Comparison of ENCODE assay signal across 17 cellular contexts in the genomic region with DNA sequence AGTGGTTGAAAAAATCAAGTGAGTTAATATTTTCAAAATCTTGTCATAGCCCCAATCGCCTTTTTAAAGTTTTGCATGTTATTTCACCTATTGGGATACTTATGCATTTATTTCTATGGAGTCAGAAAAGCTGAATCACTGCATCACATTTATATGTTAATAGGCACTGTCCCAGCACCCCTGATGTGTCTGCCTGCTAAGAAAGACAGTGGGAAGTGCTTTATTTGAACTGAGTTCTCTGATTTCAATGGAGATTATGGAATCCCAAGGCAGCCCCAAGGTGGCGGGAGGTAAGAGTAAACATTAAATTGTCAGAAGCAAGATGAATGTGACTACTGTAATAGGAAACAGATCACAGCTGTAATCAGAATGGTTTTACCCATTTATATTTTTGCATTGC.
A peak's percentile ranks its signal among the peaks of the same experiment; 100 is the strongest.
DNase-seq lines count a peak whose midpoint lies in the region; ATAC-seq and TF ChIP-seq lines count a peak whose summit lies in the region.
"Had no signal": no experiment of that assay in that cellular context is flagged by ENCODE, and none has a peak within 500 bp of the region (broad histone marks: within the 10 kb centered on the region; RNA-seq: fewer than 3 reads in every experiment).

No MANE protein-coding gene starts in this region.

- CTCF ChIA-PET in WTC11 (lab: Charles Lee), result no interaction called here

- peaks cover 23% of the 10 kb centered on the region for H3K4me1 Mint-ChIP-seq in WTC11

- in situ Hi-C loops in HAP-1 (cut with MboI; ENCODE audit: low sequenced_read_pairs) (no loop called here), transverse colon (cut with MboI; ENCODE audit: low pct_ligation_motif_present in 1 of 4, low pct_unique_long_range_greater_than_20kb in 1 of 4, low sequenced_read_pairs in 3 of 4) (no loop called here)

- DNase-seq in NCI-H2171 treated with DMSO at 0.1 percent for 48 hours (lab: John Stamatoyannopoulos, UW) (peak; percentile 37), NCI-H2171 (lab: John Stamatoyannopoulos, UW) (no peak), HAP-1 (ENCODE audit: low spot score in 2 of 2) (peak; percentile 37 to 66), WTC11 (ENCODE audit: low spot score) (peak; percentile 11), NCI-H446 (lab: John Stamatoyannopoulos, UW) (no peak), GM03348 (ENCODE audit: low spot score) (no peak), transverse colon (no peak)
- DNase-seq: BE2C, DND-41, GM23248, Kasumi-1, NCI-H1930, NCI-H524, PC-3 had no signal

- peak overlapping the region; percentile 82 for H3K27ac Mint-ChIP-seq in WTC11
- H3K27ac Mint-ChIP-seq: T-helper 1 cell treated with Interleukin-12 subunit alpha and Interleukin-12 subunit beta and Interleukin-4 antibody, amounts not matched to agents 30 μg/mL and 1 μg/mL, for 36 hours had no signal

- no peak overlapping the region for H3K9ac ChIP-seq in neural cell (ENCODE audit: low read length)
- H3K9ac ChIP-seq: GM23248 had no signal

- WGBS in transverse colon (ENCODE audit: low coverage in 1 of 2), 2 donors, result 67 to 87% methylated on average over 2 of the region's 2 CpGs

- TF ChIP-seq CTCF in WTC11 (IDR thresholded peaks at IDR 0.05), result no peak
- TF ChIP-seq CTCF in neural cell (IDR thresholded peaks at IDR 0.05; ENCODE audit: poor library complexity, severe bottlenecking), result no peak
- no peak for TF ChIP-seq CTCF in transverse colon (IDR thresholded peaks at IDR 0.05)

- intact Hi-C loops in transverse colon (cut with DNase I; ENCODE audit: low total_unique reads), result no loop called here

- H3K4me3 Mint-ChIP-seq in WTC11, result no peak overlapping the region
- H3K4me3 Mint-ChIP-seq: T-helper 1 cell treated with Interleukin-12 subunit alpha and Interleukin-12 subunit beta and Interleukin-4 antibody, amounts not matched to agents 30 μg/mL and 1 μg/mL, for 36 hours had no signal

- no peak overlapping the region for H3K4me3 ChIP-seq in HAP-1
- no peak overlapping the region for H3K4me3 ChIP-seq in neural cell (ENCODE audit: low read length)
- no peak overlapping the region for H3K4me3 ChIP-seq in transverse colon
- H3K4me3 ChIP-seq: A549, GM23248 had no signal

- no peak for TF ChIP-seq POLR2A in transverse colon (IDR thresholded peaks at IDR 0.05)

- H3K27me3 ChIP-seq in HAP-1 (ENCODE audit: low read depth) (no peaks in the 10 kb centered on the region), neural cell (ENCODE audit: insufficient read depth, low read depth, low read length) (no peaks in the 10 kb centered on the region), transverse colon (no peaks in the 10 kb centered on the region)
- H3K27me3 ChIP-seq: BE2C had no signal

- 0 out of 2 replicates have a peak, but pooled peaks cover 4% of the 10 kb centered on the region for H3K9me3 Mint-ChIP-seq in WTC11
- H3K9me3 Mint-ChIP-seq: T-helper 1 cell treated with Interleukin-12 subunit alpha and Interleukin-12 subunit beta and Interleukin-4 antibody, amounts not matched to agents 30 μg/mL and 1 μg/mL, for 36 hours had no signal

- H3K36me3 ChIP-seq in HAP-1 (replicated peaks) (no peaks in the 10 kb centered on the region), neural cell (ENCODE audit: insufficient read depth, low read length) (no peaks in the 10 kb centered on the region), transverse colon (no peaks in the 10 kb centered on the region)
- H3K36me3 ChIP-seq: BE2C had no signal

- peak; percentile 92 for ATAC-seq in WTC11
- ATAC-seq: A549, PC-3 had no signal

- H3K27ac ChIP-seq in neural cell (ENCODE audit: low read length), result no peak overlapping the region
- H3K27ac ChIP-seq in transverse colon, result no peak overlapping the region
- H3K27ac ChIP-seq: A549, GM23248 had no signal

- no peaks in the 10 kb centered on the region for H3K36me3 Mint-ChIP-seq in WTC11

- peaks cover 2% of the 10 kb centered on the region for H3K4me1 ChIP-seq in HAP-1
- H3K4me1 ChIP-seq in transverse colon, result no peaks in the 10 kb centered on the region
- H3K4me1 ChIP-seq: A549, BE2C had no signal

- no peaks in the 10 kb centered on the region for H3K27me3 Mint-ChIP-seq in WTC11 (ENCODE audit: low read depth)

- no peak overlapping the region for H2AFZ ChIP-seq in neural cell (ENCODE audit: low read depth, low read length)
- H2AFZ ChIP-seq: GM23248 had no signal

- TF ChIP-seq RAD21 in neural cell (conservative IDR thresholded peaks at IDR 0.05), result no peak

- H4K20me1 ChIP-seq in neural cell (ENCODE audit: insufficient read depth), result no peaks in the 10 kb centered on the region

- TF ChIP-seq EP300 in neural cell (conservative IDR thresholded peaks at IDR 0.05; ENCODE audit: poor library complexity, severe bottlenecking) (peak; percentile 48), transverse colon (IDR thresholded peaks at IDR 0.05; ENCODE audit: low read depth) (no peak)

- POLR2A ChIA-PET in WTC11 (lab: Charles Lee), result no interaction called here

- no peaks in the 10 kb centered on the region for H3K9me3 ChIP-seq in HAP-1
- no peaks in the 10 kb centered on the region for H3K9me3 ChIP-seq in neural cell (ENCODE audit: low read length)
- no peaks in the 10 kb centered on the region for H3K9me3 ChIP-seq in transverse colon
- H3K9me3 ChIP-seq: A549, BE2C had no signal

- no peaks in the 10 kb centered on the region for H3K9me2 ChIP-seq in neural cell (ENCODE audit: insufficient read depth, low read length)

- H3K4me2 ChIP-seq in neural cell (ENCODE audit: low read length), result no peak overlapping the region
- H3K4me2 ChIP-seq: A549 had no signal

- no peaks in the 10 kb centered on the region for H3K79me2 ChIP-seq in neural cell (replicated peaks; ENCODE audit: insufficient read depth, low read length)

- H3F3A ChIP-seq in neural cell (ENCODE audit: insufficient read depth, low read length, poor library complexity, severe bottlenecking), result no peaks in the 10 kb centered on the region

TF ChIP-seq in WTC11, 78 proteins besides CTCF, POLR2A, EP300 and RAD21:
- TF ChIP-seq MXD4 (CRISPR knock-in tag; IDR thresholded peaks at IDR 0.05; ENCODE audit: borderline replicate concordance) (no peak), ZNF423 (CRISPR knock-in tag; IDR thresholded peaks at IDR 0.05) (peak; percentile 88), TEAD1 (CRISPR knock-in tag; IDR thresholded peaks at IDR 0.05) (0 out of 2 replicates have a peak, but pooled peaks have one; percentile 36), ZNF263 (CRISPR knock-in tag; IDR thresholded peaks at IDR 0.05; ENCODE audit: low read depth) (no peak), NFE2L1 (CRISPR knock-in tag; IDR thresholded peaks at IDR 0.05) (peak; percentile 71; the same call in 1 of the 2 replicates)
- TF ChIP-seq, protein P1, sequence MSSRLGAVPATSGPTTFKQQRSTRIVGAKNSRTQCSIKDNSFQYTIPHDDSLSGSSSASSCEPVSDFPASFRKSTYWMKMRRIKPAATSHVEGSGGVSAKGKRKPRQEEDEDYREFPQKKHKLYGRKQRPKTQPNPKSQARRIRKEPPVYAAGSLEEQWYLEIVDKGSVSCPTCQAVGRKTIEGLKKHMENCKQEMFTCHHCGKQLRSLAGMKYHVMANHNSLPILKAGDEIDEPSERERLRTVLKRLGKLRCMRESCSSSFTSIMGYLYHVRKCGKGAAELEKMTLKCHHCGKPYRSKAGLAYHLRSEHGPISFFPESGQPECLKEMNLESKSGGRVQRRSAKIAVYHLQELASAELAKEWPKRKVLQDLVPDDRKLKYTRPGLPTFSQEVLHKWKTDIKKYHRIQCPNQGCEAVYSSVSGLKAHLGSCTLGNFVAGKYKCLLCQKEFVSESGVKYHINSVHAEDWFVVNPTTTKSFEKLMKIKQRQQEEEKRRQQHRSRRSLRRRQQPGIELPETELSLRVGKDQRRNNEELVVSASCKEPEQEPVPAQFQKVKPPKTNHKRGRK (CRISPR knock-in tag; IDR thresholded peaks at IDR 0.05; ENCODE audit: borderline replicate concordance), result no peak

TF ChIP-seq in neural cell, 6 proteins besides CTCF, POLR2A, EP300 and RAD21:
- TF ChIP-seq POLR2AphosphoS5 (IDR thresholded peaks at IDR 0.05) (peak; percentile 22), SMC3 (conservative IDR thresholded peaks at IDR 0.05; ENCODE audit: poor library complexity) (no peak)

Comparison
In these comparisons a context has a peak if more than half of its experiments do, and no peak if none do; other contexts are left out.
1. DNase-seq: peak in NCI-H2171 treated with DMSO at 0.1 percent for 48 hours (single experiment), HAP-1 (2 of 2) and WTC11 (single experiment); none in NCI-H2171 (single experiment), NCI-H446 (0 of 2), GM03348 (single experiment) and transverse colon (single experiment).